1 cellular context compared by ENCODE assay signal in genomic region chr11:45907911-45908370, GRCh38.
TF ChIP-seq lines count a peak whose summit lies in the region.

No MANE protein-coding gene starts in this region.

TF ChIP-seq in HepG2, 621 proteins besides CTCF, POLR2A, EP300 and RAD21:
- no peak for TF ChIP-seq ZNF232 (CRISPR knock-in tag; IDR thresholded peaks at IDR 0.05; ENCODE audit: borderline replicate concordance)
- TF ChIP-seq DPF2 (CRISPR knock-in tag; IDR thresholded peaks at IDR 0.05; ENCODE audit: borderline replicate concordance, low read depth), result no peak
- TF ChIP-seq ZNF766 (CRISPR knock-in tag; IDR thresholded peaks at IDR 0.05; ENCODE audit: borderline replicate concordance), result no peak
- no peak for TF ChIP-seq SMAD1 (CRISPR knock-in tag; IDR thresholded peaks at IDR 0.05; ENCODE audit: borderline replicate concordance, low read depth)
- no peak for TF ChIP-seq ZNF331 (CRISPR knock-in tag; IDR thresholded peaks at IDR 0.05)
- TF ChIP-seq ZNF788 (CRISPR knock-in tag; IDR thresholded peaks at IDR 0.05; ENCODE audit: borderline replicate concordance), result no peak
- TF ChIP-seq NFYB (CRISPR knock-in tag; IDR thresholded peaks at IDR 0.05), result no peak
- peak; percentile 87 for TF ChIP-seq AGO2 (optimal IDR thresholded peaks at IDR 0.05; ENCODE audit: low read depth, low read length)
- TF ChIP-seq KDM2A (CRISPR knock-in tag; IDR thresholded peaks at IDR 0.05; ENCODE audit: borderline replicate concordance, low read depth), result peak; percentile 7; the same call in 1 of the 2 replicates
- TF ChIP-seq HNRNPLL (IDR thresholded peaks at IDR 0.05; ENCODE audit: low read depth, low read length, poor library complexity, severe bottlenecking), result no peak
- TF ChIP-seq CCAR2 (optimal IDR thresholded peaks at IDR 0.05; ENCODE audit: low read depth, low read length), result no peak
- 0 out of 2 replicates have a peak, but pooled peaks have one; percentile 22 for TF ChIP-seq ZNF326 (CRISPR knock-in tag; IDR thresholded peaks at IDR 0.05; ENCODE audit: borderline replicate concordance)
- no peak for TF ChIP-seq ZNF713 (CRISPR knock-in tag; IDR thresholded peaks at IDR 0.05)
- no peak for TF ChIP-seq SKI (IDR thresholded peaks at IDR 0.05; ENCODE audit: partially characterized antibody)
- no peak for TF ChIP-seq MED8 (CRISPR knock-in tag; IDR thresholded peaks at IDR 0.05; ENCODE audit: insufficient replicate concordance)
- no peak for TF ChIP-seq HOXA5 (CRISPR knock-in tag; IDR thresholded peaks at IDR 0.05)
